15 cellular contexts compared by ENCODE assay signal in genomic region chr21:41582866-41583265, GRCh38.
"Had no signal": no experiment of that assay in that cellular context is flagged by ENCODE, and none has a peak within 500 bp of the region (broad histone marks: within the 10 kb centered on the region; RNA-seq: fewer than 3 reads in every experiment).

No MANE protein-coding gene starts in this region.

- H3K4me3 ChIP-seq: neural progenitor cell, ovary had no signal

- ATAC-seq: activated CD8-positive, alpha-beta memory T cell treated with anti-CD3 and anti-CD28 coated beads, Interleukin-2, amount 10 ng/mL, durations not matched to agents 7 days and 5 days; activated T-cell treated with anti-CD3 and anti-CD28 coated beads, Interleukin-2, amount 50 U/mL, for 4 hours; stimulated activated memory B cell treated with anti-CD40 and anti-IgM and Interleukin-4, amounts not matched to agents 10 μg/mL and 1 μg/mL and 100 μg/mL, for 72 hours had no signal

- H3K27me3 ChIP-seq: neural progenitor cell, ovary had no signal

- H3K4me3 Mint-ChIP-seq: activated CD4-positive, alpha-beta memory T cell treated with anti-CD3 and anti-CD28 coated beads for 36 hours; activated CD8-positive, alpha-beta memory T cell treated with anti-CD3 and anti-CD28 coated beads, Interleukin-2, amount 10 ng/mL, durations not matched to agents 7 days and 5 days; activated naive CD4-positive, alpha-beta T cell treated with anti-CD3 and anti-CD28 coated beads, Interleukin-2, amount 50 U/mL, for 24 hours; activated T-cell treated with anti-CD3 and anti-CD28 coated beads, Interleukin-2, amount 50 U/mL, for 4 hours; naive B cell; neural progenitor cell; stimulated activated memory B cell treated with anti-CD40 and anti-IgM and Interleukin-4, amounts not matched to agents 10 μg/mL and 1 μg/mL and 100 μg/mL, for 72 hours had no signal

- H3K4me2 ChIP-seq: neural progenitor cell had no signal

- H3K4me1 Mint-ChIP-seq: activated CD8-positive, alpha-beta memory T cell treated with anti-CD3 and anti-CD28 coated beads, Interleukin-2, amount 10 ng/mL, durations not matched to agents 7 days and 5 days; activated naive CD4-positive, alpha-beta T cell treated with anti-CD3 and anti-CD28 coated beads, Interleukin-2, amount 50 U/mL, for 24 hours; naive B cell; neural progenitor cell; stimulated activated memory B cell treated with anti-CD40 and anti-IgM and Interleukin-4, amounts not matched to agents 10 μg/mL and 1 μg/mL and 100 μg/mL, for 72 hours had no signal

- H3K36me3 ChIP-seq: neural progenitor cell, ovary had no signal

- DNase-seq: activated CD4-positive, alpha-beta memory T cell treated with anti-CD3 and anti-CD28 coated beads for 36 hours; activated CD4-positive, alpha-beta T cell treated with anti-CD3 and anti-CD28 coated beads for 1 hour; activated effector memory CD4-positive, alpha-beta T cell treated with Interleukin-2 at 50 U/mL for 16 hours; activated T-cell treated with anti-CD3 and anti-CD28 coated beads, Interleukin-2, amount 50 U/mL, for 4 hours; central memory CD4-positive, alpha-beta T cell; cortex of kidney; effector CD8-positive, alpha-beta T cell; foreskin fibroblast; hypothalamus; naive B cell had no signal

- H3K27me3 Mint-ChIP-seq: stimulated activated memory B cell treated with anti-CD40 and anti-IgM and Interleukin-4, amounts not matched to agents 10 μg/mL and 1 μg/mL and 100 μg/mL, for 72 hours had no signal

- H2AFZ ChIP-seq: neural progenitor cell had no signal

- H3K36me3 Mint-ChIP-seq: activated CD8-positive, alpha-beta memory T cell treated with anti-CD3 and anti-CD28 coated beads, Interleukin-2, amount 10 ng/mL, durations not matched to agents 7 days and 5 days; neural progenitor cell; stimulated activated memory B cell treated with anti-CD40 and anti-IgM and Interleukin-4, amounts not matched to agents 10 μg/mL and 1 μg/mL and 100 μg/mL, for 72 hours had no signal

- H3K27ac ChIP-seq: neural progenitor cell, ovary had no signal

- H3K9me3 ChIP-seq: ovary had no signal

- H3K27ac Mint-ChIP-seq: activated CD4-positive, alpha-beta memory T cell treated with anti-CD3 and anti-CD28 coated beads for 36 hours; activated CD8-positive, alpha-beta memory T cell treated with anti-CD3 and anti-CD28 coated beads, Interleukin-2, amount 10 ng/mL, durations not matched to agents 7 days and 5 days; activated naive CD4-positive, alpha-beta T cell treated with anti-CD3 and anti-CD28 coated beads, Interleukin-2, amount 50 U/mL, for 24 hours; naive B cell; neural progenitor cell; stimulated activated memory B cell treated with anti-CD40 and anti-IgM and Interleukin-4, amounts not matched to agents 10 μg/mL and 1 μg/mL and 100 μg/mL, for 72 hours had no signal
